Comparison of ENCODE assay signal across 1 cellular context in the genomic region with DNA sequence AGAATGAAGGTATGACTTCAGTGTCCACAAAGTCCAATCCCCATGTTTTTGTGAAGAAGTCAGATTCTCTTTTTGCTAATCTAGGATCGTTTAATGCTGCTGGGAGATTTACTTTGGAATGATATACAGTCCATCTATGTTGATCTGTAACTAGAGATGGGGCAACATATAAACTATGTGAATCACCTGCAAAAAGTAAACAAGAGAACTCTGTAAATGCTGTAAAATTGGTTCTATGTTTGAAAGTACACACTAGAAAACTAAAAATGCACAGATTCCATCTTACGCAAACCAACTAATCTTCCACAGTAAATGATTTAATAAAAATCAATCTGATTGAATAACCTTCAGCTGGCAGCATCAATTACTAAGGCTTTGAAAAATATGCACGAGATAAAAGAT.
TF ChIP-seq lines count a peak whose summit lies in the region.

No MANE protein-coding gene starts in this region.

TF ChIP-seq in HepG2, 621 proteins besides CTCF, POLR2A, EP300 and RAD21 (continued from another document and continues in another):
- TF ChIP-seq ZNF331 (CRISPR knock-in tag; IDR thresholded peaks at IDR 0.05) (peak; percentile 16; the same call in 1 of the 2 replicates), HNF4A (CRISPR knock-in tag; IDR thresholded peaks at IDR 0.05) (0 out of 2 replicates have a peak, but pooled peaks have one; percentile 51), ZNF615 (CRISPR knock-in tag; IDR thresholded peaks at IDR 0.05; ENCODE audit: borderline replicate concordance) (no peak), ZNF143 (CRISPR knock-in tag; IDR thresholded peaks at IDR 0.05) (no peak), MZF1 (CRISPR knock-in tag; IDR thresholded peaks at IDR 0.05; ENCODE audit: borderline replicate concordance) (no peak), POLR2AphosphoS5 (IDR thresholded peaks at IDR 0.05; ENCODE audit: low read depth, low read length) (no peak), GATAD2A (CRISPR knock-in tag; IDR thresholded peaks at IDR 0.05) (peak; percentile 97), SOX6 (IDR thresholded peaks at IDR 0.05) (no peak), SOX6 (CRISPR knock-in tag; IDR thresholded peaks at IDR 0.05) (peak; percentile 77), ELF3 (CRISPR knock-in tag; IDR thresholded peaks at IDR 0.05) (peak; percentile 47; the same call in 1 of the 2 replicates), ZNF883 (CRISPR knock-in tag; IDR thresholded peaks at IDR 0.05; ENCODE audit: not compliant biosample characterization) (no peak), ZC3H4 (CRISPR knock-in tag; IDR thresholded peaks at IDR 0.05; ENCODE audit: borderline replicate concordance) (no peak), SYNCRIP (IDR thresholded peaks at IDR 0.05; ENCODE audit: insufficient read depth, low read depth, low read length) (no peak), REXO4 (CRISPR knock-in tag; IDR thresholded peaks at IDR 0.05; ENCODE audit: borderline replicate concordance) (no peak), MBNL3 (CRISPR knock-in tag; conservative IDR thresholded peaks at IDR 0.05) (no peak), MAF1 (CRISPR knock-in tag; IDR thresholded peaks at IDR 0.05; ENCODE audit: borderline replicate concordance) (no peak), GTF3A (CRISPR knock-in tag; conservative IDR thresholded peaks at IDR 0.05) (no peak), STAT5B (CRISPR knock-in tag; IDR thresholded peaks at IDR 0.05) (no peak), NCOA2 (CRISPR knock-in tag; IDR thresholded peaks at IDR 0.05) (peak; percentile 84), ZNF225 (CRISPR knock-in tag; IDR thresholded peaks at IDR 0.05) (no peak), ZKSCAN8 (CRISPR knock-in tag; IDR thresholded peaks at IDR 0.05; ENCODE audit: borderline replicate concordance) (peak; percentile 57; the same call in 1 of the 2 replicates), ZNF446 (CRISPR knock-in tag; IDR thresholded peaks at IDR 0.05) (no peak), ZNF577 (CRISPR knock-in tag; IDR thresholded peaks at IDR 0.05; ENCODE audit: borderline replicate concordance, low read depth) (no peak), KLF16 (CRISPR knock-in tag; IDR thresholded peaks at IDR 0.05) (peak in 1 of 2 experiments; percentile 71; a peak in 1 of 4 replicates), NFYB (CRISPR knock-in tag; IDR thresholded peaks at IDR 0.05) (no peak), HDAC6 (IDR thresholded peaks at IDR 0.05; ENCODE audit: low read depth, low read length) (no peak), ZNF12 (CRISPR knock-in tag; IDR thresholded peaks at IDR 0.05) (peak; percentile 26; the same call in 1 of the 2 replicates), TBX3 (IDR thresholded peaks at IDR 0.05; ENCODE audit: borderline replicate concordance) (peak; percentile 79; the same call in 1 of the 2 replicates), NR2F6 (IDR thresholded peaks at IDR 0.05) (peak; percentile 76), NR2F6 (CRISPR knock-in tag; IDR thresholded peaks at IDR 0.05) (no peak), ZNF256 (CRISPR knock-in tag; conservative IDR thresholded peaks at IDR 0.05) (no peak), ZFY (CRISPR knock-in tag; IDR thresholded peaks at IDR 0.05) (no peak), TCF7 (IDR thresholded peaks at IDR 0.05; ENCODE audit: low read depth) (peak; percentile 75), PITX1 (CRISPR knock-in tag; IDR thresholded peaks at IDR 0.05) (0 out of 2 replicates have a peak, but pooled peaks have one; percentile 40), ZFP36 (IDR thresholded peaks at IDR 0.05; ENCODE audit: borderline replicate concordance, low read depth, low read length, partially characterized antibody) (no peak), ZSCAN30 (CRISPR knock-in tag; IDR thresholded peaks at IDR 0.05) (no peak), ZNF7 (CRISPR knock-in tag; IDR thresholded peaks at IDR 0.05) (no peak), ZNF484 (CRISPR knock-in tag; IDR thresholded peaks at IDR 0.05; ENCODE audit: borderline replicate concordance, low read depth) (no peak), ZNF30 (CRISPR knock-in tag; IDR thresholded peaks at IDR 0.05) (no peak)
- TF ChIP-seq, protein P1, sequence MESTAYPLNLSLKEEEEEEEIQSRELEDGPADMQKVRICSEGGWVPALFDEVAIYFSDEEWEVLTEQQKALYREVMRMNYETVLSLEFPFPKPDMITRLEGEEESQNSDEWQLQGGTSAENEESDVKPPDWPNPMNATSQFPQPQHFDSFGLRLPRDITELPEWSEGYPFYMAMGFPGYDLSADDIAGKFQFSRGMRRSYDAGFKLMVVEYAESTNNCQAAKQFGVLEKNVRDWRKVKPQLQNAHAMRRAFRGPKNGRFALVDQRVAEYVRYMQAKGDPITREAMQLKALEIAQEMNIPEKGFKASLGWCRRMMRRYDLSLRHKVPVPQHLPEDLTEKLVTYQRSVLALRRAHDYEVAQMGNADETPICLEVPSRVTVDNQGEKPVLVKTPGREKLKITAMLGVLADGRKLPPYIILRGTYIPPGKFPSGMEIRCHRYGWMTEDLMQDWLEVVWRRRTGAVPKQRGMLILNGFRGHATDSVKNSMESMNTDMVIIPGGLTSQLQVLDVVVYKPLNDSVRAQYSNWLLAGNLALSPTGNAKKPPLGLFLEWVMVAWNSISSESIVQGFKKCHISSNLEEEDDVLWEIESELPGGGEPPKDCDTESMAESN (CRISPR knock-in tag; conservative IDR thresholded peaks at IDR 0.05), result no peak
- TF ChIP-seq, protein P2, sequence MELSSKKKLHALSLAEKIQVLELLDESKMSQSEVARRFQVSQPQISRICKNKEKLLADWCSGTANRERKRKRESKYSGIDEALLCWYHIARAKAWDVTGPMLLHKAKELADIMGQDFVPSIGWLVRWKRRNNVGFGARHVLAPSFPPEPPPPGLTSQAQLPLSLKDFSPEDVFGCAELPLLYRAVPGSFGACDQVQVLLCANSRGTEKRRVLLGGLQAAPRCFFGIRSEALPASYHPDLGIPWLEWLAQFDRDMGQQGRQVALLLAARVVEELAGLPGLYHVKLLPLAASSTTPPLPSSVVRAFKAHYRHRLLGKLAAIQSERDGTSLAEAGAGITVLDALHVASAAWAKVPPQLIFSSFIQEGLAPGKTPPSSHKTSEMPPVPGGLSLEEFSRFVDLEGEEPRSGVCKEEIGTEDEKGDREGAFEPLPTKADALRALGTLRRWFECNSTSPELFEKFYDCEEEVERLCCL (CRISPR knock-in tag; IDR thresholded peaks at IDR 0.05; ENCODE audit: borderline replicate concordance), result no peak
- TF ChIP-seq, protein P3, sequence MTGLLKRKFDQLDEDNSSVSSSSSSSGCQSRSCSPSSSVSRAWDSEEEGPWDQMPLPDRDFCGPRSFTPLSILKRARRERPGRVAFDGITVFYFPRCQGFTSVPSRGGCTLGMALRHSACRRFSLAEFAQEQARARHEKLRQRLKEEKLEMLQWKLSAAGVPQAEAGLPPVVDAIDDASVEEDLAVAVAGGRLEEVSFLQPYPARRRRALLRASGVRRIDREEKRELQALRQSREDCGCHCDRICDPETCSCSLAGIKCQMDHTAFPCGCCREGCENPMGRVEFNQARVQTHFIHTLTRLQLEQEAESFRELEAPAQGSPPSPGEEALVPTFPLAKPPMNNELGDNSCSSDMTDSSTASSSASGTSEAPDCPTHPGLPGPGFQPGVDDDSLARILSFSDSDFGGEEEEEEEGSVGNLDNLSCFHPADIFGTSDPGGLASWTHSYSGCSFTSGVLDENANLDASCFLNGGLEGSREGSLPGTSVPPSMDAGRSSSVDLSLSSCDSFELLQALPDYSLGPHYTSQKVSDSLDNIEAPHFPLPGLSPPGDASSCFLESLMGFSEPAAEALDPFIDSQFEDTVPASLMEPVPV (CRISPR knock-in tag; IDR thresholded peaks at IDR 0.05), result no peak
- TF ChIP-seq, protein P4, sequence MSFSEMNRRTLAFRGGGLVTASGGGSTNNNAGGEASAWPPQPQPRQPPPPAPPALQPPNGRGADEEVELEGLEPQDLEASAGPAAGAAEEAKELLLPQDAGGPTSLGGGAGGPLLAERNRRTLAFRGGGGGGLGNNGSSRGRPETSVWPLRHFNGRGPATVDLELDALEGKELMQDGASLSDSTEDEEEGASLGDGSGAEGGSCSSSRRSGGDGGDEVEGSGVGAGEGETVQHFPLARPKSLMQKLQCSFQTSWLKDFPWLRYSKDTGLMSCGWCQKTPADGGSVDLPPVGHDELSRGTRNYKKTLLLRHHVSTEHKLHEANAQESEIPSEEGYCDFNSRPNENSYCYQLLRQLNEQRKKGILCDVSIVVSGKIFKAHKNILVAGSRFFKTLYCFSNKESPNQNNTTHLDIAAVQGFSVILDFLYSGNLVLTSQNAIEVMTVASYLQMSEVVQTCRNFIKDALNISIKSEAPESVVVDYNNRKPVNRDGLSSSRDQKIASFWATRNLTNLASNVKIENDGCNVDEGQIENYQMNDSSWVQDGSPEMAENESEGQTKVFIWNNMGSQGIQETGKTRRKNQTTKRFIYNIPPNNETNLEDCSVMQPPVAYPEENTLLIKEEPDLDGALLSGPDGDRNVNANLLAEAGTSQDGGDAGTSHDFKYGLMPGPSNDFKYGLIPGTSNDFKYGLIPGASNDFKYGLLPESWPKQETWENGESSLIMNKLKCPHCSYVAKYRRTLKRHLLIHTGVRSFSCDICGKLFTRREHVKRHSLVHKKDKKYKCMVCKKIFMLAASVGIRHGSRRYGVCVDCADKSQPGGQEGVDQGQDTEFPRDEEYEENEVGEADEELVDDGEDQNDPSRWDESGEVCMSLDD (CRISPR knock-in tag; IDR thresholded peaks at IDR 0.05; ENCODE audit: borderline replicate concordance), result no peak
- TF ChIP-seq, protein P5, sequence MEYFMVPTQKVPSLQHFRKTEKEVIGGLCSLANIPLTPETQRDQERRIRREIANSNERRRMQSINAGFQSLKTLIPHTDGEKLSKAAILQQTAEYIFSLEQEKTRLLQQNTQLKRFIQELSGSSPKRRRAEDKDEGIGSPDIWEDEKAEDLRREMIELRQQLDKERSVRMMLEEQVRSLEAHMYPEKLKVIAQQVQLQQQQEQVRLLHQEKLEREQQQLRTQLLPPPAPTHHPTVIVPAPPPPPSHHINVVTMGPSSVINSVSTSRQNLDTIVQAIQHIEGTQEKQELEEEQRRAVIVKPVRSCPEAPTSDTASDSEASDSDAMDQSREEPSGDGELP (IDR thresholded peaks at IDR 0.05; ENCODE audit: borderline replicate concordance, low read depth), result peak; percentile 77
- TF ChIP-seq, protein P6, sequence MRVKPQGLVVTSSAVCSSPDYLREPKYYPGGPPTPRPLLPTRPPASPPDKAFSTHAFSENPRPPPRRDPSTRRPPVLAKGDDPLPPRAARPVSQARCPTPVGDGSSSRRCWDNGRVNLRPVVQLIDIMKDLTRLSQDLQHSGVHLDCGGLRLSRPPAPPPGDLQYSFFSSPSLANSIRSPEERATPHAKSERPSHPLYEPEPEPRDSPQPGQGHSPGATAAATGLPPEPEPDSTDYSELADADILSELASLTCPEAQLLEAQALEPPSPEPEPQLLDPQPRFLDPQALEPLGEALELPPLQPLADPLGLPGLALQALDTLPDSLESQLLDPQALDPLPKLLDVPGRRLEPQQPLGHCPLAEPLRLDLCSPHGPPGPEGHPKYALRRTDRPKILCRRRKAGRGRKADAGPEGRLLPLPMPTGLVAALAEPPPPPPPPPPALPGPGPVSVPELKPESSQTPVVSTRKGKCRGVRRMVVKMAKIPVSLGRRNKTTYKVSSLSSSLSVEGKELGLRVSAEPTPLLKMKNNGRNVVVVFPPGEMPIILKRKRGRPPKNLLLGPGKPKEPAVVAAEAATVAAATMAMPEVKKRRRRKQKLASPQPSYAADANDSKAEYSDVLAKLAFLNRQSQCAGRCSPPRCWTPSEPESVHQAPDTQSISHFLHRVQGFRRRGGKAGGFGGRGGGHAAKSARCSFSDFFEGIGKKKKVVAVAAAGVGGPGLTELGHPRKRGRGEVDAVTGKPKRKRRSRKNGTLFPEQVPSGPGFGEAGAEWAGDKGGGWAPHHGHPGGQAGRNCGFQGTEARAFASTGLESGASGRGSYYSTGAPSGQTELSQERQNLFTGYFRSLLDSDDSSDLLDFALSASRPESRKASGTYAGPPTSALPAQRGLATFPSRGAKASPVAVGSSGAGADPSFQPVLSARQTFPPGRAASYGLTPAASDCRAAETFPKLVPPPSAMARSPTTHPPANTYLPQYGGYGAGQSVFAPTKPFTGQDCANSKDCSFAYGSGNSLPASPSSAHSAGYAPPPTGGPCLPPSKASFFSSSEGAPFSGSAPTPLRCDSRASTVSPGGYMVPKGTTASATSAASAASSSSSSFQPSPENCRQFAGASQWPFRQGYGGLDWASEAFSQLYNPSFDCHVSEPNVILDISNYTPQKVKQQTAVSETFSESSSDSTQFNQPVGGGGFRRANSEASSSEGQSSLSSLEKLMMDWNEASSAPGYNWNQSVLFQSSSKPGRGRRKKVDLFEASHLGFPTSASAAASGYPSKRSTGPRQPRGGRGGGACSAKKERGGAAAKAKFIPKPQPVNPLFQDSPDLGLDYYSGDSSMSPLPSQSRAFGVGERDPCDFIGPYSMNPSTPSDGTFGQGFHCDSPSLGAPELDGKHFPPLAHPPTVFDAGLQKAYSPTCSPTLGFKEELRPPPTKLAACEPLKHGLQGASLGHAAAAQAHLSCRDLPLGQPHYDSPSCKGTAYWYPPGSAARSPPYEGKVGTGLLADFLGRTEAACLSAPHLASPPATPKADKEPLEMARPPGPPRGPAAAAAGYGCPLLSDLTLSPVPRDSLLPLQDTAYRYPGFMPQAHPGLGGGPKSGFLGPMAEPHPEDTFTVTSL (CRISPR knock-in tag; IDR thresholded peaks at IDR 0.05; ENCODE audit: borderline replicate concordance), result peak; percentile 85; the same call in 1 of the 2 replicates
- TF ChIP-seq, protein P7, sequence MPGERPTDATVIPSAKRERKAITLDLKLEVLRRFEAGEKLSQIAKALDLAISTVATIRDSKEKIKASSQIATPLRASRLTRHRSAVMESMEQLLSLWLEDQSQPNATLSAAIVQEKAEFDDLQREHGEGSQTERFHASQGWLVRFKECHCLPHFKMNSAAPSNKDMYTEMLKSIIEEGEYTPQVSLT (CRISPR knock-in tag; IDR thresholded peaks at IDR 0.05; ENCODE audit: borderline replicate concordance, low read depth), result no peak
- TF ChIP-seq, protein P8, sequence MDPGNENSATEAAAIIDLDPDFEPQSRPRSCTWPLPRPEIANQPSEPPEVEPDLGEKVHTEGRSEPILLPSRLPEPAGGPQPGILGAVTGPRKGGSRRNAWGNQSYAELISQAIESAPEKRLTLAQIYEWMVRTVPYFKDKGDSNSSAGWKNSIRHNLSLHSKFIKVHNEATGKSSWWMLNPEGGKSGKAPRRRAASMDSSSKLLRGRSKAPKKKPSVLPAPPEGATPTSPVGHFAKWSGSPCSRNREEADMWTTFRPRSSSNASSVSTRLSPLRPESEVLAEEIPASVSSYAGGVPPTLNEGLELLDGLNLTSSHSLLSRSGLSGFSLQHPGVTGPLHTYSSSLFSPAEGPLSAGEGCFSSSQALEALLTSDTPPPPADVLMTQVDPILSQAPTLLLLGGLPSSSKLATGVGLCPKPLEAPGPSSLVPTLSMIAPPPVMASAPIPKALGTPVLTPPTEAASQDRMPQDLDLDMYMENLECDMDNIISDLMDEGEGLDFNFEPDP (CRISPR knock-in tag; conservative IDR thresholded peaks at IDR 0.05), result no peak
- TF ChIP-seq, protein P9, sequence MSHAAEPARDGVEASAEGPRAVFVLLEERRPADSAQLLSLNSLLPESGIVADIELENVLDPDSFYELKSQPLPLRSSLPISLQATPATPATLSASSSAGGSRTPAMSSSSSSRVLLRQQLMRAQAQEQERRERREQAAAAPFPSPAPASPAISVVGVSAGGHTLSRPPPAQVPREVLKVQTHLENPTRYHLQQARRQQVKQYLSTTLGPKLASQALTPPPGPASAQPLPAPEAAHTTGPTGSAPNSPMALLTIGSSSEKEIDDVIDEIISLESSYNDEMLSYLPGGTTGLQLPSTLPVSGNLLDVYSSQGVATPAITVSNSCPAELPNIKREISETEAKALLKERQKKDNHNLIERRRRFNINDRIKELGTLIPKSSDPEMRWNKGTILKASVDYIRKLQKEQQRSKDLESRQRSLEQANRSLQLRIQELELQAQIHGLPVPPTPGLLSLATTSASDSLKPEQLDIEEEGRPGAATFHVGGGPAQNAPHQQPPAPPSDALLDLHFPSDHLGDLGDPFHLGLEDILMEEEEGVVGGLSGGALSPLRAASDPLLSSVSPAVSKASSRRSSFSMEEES (CRISPR knock-in tag; IDR thresholded peaks at IDR 0.05), result 0 out of 2 replicates have a peak, but pooled peaks have one; percentile 13
